Comparison of ENCODE assay signal across 1 cellular context in the genomic region with DNA sequence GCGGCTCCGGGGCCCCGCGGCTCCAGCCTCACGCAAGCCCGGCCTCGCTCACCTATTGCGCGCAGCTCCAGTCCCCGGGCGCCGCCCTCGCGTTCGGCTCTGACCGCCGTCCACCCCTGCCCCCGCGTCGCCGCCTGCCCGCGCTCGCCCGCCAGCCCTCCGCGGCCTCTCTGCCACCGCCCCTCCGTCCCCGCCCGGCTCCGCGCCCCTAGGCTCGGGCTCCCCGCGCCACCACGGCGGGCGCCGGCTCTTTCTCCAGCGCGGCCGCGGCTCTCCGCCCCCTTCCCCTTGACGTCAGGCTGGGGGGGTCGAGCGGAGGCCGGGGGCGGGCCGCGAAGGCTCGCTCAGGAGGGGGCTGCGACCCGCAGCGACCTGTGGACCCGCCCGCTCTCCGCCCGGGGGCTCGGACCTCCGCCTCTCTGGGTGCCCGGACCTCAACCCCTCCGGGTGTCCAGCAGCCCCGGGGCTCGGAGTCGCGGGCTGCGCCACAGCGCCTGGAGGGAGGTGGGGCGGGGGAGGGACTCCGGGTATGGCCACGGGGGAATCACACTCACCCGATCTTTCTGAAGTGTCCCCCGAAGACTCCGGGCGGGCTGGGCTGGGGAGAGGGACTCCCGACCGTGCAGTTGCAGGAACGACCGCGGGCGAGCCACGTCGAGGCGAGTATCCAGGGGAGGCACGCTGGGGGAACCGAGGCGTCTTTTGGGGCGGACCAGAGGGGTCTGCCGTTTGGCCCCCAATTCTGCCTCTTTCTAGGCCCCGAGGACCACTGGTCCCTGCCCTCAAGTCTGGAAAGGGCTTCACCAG.
TF ChIP-seq lines count a peak whose summit lies in the region.

A gene with protein sequence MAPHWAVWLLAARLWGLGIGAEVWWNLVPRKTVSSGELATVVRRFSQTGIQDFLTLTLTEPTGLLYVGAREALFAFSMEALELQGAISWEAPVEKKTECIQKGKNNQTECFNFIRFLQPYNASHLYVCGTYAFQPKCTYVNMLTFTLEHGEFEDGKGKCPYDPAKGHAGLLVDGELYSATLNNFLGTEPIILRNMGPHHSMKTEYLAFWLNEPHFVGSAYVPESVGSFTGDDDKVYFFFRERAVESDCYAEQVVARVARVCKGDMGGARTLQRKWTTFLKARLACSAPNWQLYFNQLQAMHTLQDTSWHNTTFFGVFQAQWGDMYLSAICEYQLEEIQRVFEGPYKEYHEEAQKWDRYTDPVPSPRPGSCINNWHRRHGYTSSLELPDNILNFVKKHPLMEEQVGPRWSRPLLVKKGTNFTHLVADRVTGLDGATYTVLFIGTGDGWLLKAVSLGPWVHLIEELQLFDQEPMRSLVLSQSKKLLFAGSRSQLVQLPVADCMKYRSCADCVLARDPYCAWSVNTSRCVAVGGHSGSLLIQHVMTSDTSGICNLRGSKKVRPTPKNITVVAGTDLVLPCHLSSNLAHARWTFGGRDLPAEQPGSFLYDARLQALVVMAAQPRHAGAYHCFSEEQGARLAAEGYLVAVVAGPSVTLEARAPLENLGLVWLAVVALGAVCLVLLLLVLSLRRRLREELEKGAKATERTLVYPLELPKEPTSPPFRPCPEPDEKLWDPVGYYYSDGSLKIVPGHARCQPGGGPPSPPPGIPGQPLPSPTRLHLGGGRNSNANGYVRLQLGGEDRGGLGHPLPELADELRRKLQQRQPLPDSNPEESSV (minus strand): TSS at position 257 of the 807 bp plus-strand sequence. CDS start 2,194 bp downstream, outside the sequence.

TF ChIP-seq in HepG2, 621 proteins besides CTCF, POLR2A, EP300 and RAD21 (continued from another document and continues in another):
- peak; percentile 44; the same call in 1 of the 2 replicates for TF ChIP-seq TFDP2 (CRISPR knock-in tag; IDR thresholded peaks at IDR 0.05)
- no peak for TF ChIP-seq NFIB (CRISPR knock-in tag; IDR thresholded peaks at IDR 0.05; ENCODE audit: borderline replicate concordance)
- TF ChIP-seq SRSF4 (IDR thresholded peaks at IDR 0.05; ENCODE audit: low read depth, low read length, poor library complexity, severe bottlenecking) = no peak
- no peak for TF ChIP-seq HDAC6 (IDR thresholded peaks at IDR 0.05; ENCODE audit: low read depth, low read length)
- no peak for TF ChIP-seq ARID2 (CRISPR knock-in tag; IDR thresholded peaks at IDR 0.05; ENCODE audit: borderline replicate concordance)
- no peak for TF ChIP-seq SOX13 (IDR thresholded peaks at IDR 0.05)
- peak in 1 of 2 experiments; percentile 34; a peak in 1 of 4 replicates for TF ChIP-seq SOX13 (CRISPR knock-in tag; conservative IDR thresholded peaks at IDR 0.05 in 1 of 2, IDR thresholded peaks at IDR 0.05 in 1 of 2)
- peak; percentile 79 for TF ChIP-seq SAP130 (CRISPR knock-in tag; IDR thresholded peaks at IDR 0.05; ENCODE audit: low read depth)
- no peak for TF ChIP-seq ATM (IDR thresholded peaks at IDR 0.05; ENCODE audit: borderline replicate concordance)
- TF ChIP-seq ZFP36L2 (CRISPR knock-in tag; IDR thresholded peaks at IDR 0.05) = no peak
- TF ChIP-seq GABPB1 (CRISPR knock-in tag; IDR thresholded peaks at IDR 0.05) = peak; percentile 66
- TF ChIP-seq, protein P1, sequence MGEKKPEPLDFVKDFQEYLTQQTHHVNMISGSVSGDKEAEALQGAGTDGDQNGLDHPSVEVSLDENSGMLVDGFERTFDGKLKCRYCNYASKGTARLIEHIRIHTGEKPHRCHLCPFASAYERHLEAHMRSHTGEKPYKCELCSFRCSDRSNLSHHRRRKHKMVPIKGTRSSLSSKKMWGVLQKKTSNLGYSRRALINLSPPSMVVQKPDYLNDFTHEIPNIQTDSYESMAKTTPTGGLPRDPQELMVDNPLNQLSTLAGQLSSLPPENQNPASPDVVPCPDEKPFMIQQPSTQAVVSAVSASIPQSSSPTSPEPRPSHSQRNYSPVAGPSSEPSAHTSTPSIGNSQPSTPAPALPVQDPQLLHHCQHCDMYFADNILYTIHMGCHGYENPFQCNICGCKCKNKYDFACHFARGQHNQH (CRISPR knock-in tag; IDR thresholded peaks at IDR 0.05) = no peak
- TF ChIP-seq ZNF775 (CRISPR knock-in tag; IDR thresholded peaks at IDR 0.05; ENCODE audit: borderline replicate concordance) = no peak
- no peak for TF ChIP-seq ZNF225 (CRISPR knock-in tag; IDR thresholded peaks at IDR 0.05)
- no peak for TF ChIP-seq GPN1 (CRISPR knock-in tag; IDR thresholded peaks at IDR 0.05; ENCODE audit: borderline replicate concordance)
- 0 out of 2 replicates have a peak, but pooled peaks have one; percentile 29 for TF ChIP-seq CC2D1A (CRISPR knock-in tag; IDR thresholded peaks at IDR 0.05)
- TF ChIP-seq NR2F6 (IDR thresholded peaks at IDR 0.05) = no peak
- peak; percentile 30; the same call in 1 of the 2 replicates for TF ChIP-seq NR2F6 (CRISPR knock-in tag; IDR thresholded peaks at IDR 0.05)
- peak in 1 of 2 experiments; percentile 34; a peak in 2 of 4 replicates for TF ChIP-seq KLF16 (CRISPR knock-in tag; IDR thresholded peaks at IDR 0.05)
- TF ChIP-seq, protein P2, sequence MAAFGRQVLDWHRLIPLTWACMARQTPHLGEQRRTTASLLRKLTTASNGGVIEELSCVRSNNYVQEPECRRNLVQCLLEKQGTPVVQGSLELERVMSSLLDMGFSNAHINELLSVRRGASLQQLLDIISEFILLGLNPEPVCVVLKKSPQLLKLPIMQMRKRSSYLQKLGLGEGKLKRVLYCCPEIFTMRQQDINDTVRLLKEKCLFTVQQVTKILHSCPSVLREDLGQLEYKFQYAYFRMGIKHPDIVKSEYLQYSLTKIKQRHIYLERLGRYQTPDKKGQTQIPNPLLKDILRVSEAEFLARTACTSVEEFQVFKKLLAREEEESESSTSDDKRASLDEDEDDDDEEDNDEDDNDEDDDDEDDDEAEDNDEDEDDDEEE (CRISPR knock-in tag; IDR thresholded peaks at IDR 0.05) = no peak; the same call in 1 of the 2 replicates
- no peak for TF ChIP-seq POGZ (CRISPR knock-in tag; IDR thresholded peaks at IDR 0.05)
- TF ChIP-seq ZNF576 (CRISPR knock-in tag; IDR thresholded peaks at IDR 0.05) = no peak
- TF ChIP-seq HNRNPK (IDR thresholded peaks at IDR 0.05; ENCODE audit: low read depth, low read length, poor library complexity, severe bottlenecking) = peak; percentile 52
- no peak for TF ChIP-seq MED13 (CRISPR knock-in tag; IDR thresholded peaks at IDR 0.05)
- TF ChIP-seq ZKSCAN8 (CRISPR knock-in tag; IDR thresholded peaks at IDR 0.05; ENCODE audit: borderline replicate concordance) = no peak
- no peak for TF ChIP-seq SMYD3 (CRISPR knock-in tag; IDR thresholded peaks at IDR 0.05)
- TF ChIP-seq, protein P3, sequence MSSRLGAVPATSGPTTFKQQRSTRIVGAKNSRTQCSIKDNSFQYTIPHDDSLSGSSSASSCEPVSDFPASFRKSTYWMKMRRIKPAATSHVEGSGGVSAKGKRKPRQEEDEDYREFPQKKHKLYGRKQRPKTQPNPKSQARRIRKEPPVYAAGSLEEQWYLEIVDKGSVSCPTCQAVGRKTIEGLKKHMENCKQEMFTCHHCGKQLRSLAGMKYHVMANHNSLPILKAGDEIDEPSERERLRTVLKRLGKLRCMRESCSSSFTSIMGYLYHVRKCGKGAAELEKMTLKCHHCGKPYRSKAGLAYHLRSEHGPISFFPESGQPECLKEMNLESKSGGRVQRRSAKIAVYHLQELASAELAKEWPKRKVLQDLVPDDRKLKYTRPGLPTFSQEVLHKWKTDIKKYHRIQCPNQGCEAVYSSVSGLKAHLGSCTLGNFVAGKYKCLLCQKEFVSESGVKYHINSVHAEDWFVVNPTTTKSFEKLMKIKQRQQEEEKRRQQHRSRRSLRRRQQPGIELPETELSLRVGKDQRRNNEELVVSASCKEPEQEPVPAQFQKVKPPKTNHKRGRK (CRISPR knock-in tag; IDR thresholded peaks at IDR 0.05) = no peak
- TF ChIP-seq KDM6A (CRISPR knock-in tag; IDR thresholded peaks at IDR 0.05; ENCODE audit: low read depth) = no peak
- TF ChIP-seq, protein P4, sequence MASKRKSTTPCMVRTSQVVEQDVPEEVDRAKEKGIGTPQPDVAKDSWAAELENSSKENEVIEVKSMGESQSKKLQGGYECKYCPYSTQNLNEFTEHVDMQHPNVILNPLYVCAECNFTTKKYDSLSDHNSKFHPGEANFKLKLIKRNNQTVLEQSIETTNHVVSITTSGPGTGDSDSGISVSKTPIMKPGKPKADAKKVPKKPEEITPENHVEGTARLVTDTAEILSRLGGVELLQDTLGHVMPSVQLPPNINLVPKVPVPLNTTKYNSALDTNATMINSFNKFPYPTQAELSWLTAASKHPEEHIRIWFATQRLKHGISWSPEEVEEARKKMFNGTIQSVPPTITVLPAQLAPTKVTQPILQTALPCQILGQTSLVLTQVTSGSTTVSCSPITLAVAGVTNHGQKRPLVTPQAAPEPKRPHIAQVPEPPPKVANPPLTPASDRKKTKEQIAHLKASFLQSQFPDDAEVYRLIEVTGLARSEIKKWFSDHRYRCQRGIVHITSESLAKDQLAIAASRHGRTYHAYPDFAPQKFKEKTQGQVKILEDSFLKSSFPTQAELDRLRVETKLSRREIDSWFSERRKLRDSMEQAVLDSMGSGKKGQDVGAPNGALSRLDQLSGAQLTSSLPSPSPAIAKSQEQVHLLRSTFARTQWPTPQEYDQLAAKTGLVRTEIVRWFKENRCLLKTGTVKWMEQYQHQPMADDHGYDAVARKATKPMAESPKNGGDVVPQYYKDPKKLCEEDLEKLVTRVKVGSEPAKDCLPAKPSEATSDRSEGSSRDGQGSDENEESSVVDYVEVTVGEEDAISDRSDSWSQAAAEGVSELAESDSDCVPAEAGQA (IDR thresholded peaks at IDR 0.05; ENCODE audit: low read depth) = no peak
- TF ChIP-seq, protein P4 (CRISPR knock-in tag; IDR thresholded peaks at IDR 0.05; ENCODE audit: borderline replicate concordance) = no peak
- TF ChIP-seq AKNA (CRISPR knock-in tag; IDR thresholded peaks at IDR 0.05; ENCODE audit: borderline replicate concordance) = no peak
